Comparison of ENCODE assay signal across 10 cellular contexts in genomic region chr3:29279830-29280229, GRCh38. TPM values are rescaled to one million over a fixed set of nuclear protein-coding genes. Genes with fewer than 3 reads are reported as not detected.
DNase-seq lines count a peak whose midpoint lies in the region; ATAC-seq and TF ChIP-seq lines count a peak whose summit lies in the region.
"Had no signal": no experiment of that assay in that cellular context is flagged by ENCODE, and none has a peak within 500 bp of the region (broad histone marks: within the 10 kb centered on the region; RNA-seq: fewer than 3 reads in every experiment).

No MANE protein-coding gene starts in this region.

- H3K4me1 Mint-ChIP-seq in immature natural killer cell = peaks cover 14 to 19% of the 10 kb centered on the region in 2 donors

- no peak overlapping the region for H3K27ac Mint-ChIP-seq in immature natural killer cell

- peak overlapping the region; percentile 14 for H2AFZ ChIP-seq in hepatocyte

- H4K20me1 ChIP-seq in hepatocyte (ENCODE audit: insufficient read depth, poor library complexity, severe bottlenecking) = no peaks in the 10 kb centered on the region

- H3K36me3 ChIP-seq in ascending aorta (no peaks in the 10 kb centered on the region), hepatocyte (replicated peaks; ENCODE audit: insufficient read depth, low read depth) (no peaks in the 10 kb centered on the region), skeletal muscle satellite cell (ENCODE audit: insufficient read depth, low read length) (no peaks in the 10 kb centered on the region)

- TF ChIP-seq CTCF in ascending aorta (IDR thresholded peaks at IDR 0.05) = no peak
- TF ChIP-seq CTCF in hepatocyte (IDR thresholded peaks at IDR 0.05; ENCODE audit: poor library complexity) = no peak
- TF ChIP-seq CTCF in GM13977 (IDR thresholded peaks at IDR 0.05; ENCODE audit: extremely low read depth, insufficient read depth, missing control alignments) = no peak

- peaks cover 0 to 10% of the 10 kb centered on the region in 2 donors for H3K4me1 ChIP-seq in ascending aorta
- H3K4me1 ChIP-seq in hepatocyte (ENCODE audit: insufficient read depth) = peaks cover 5% of the 10 kb centered on the region
- peaks cover 12% of the 10 kb centered on the region for H3K4me1 ChIP-seq in skeletal muscle satellite cell (ENCODE audit: control insufficient read depth, insufficient read depth, low read length)

- ATAC-seq in HG02642 (IDR thresholded peaks at IDR 0.05; ENCODE audit: poor library complexity, unreplicated experiment) = no peak

- H3K9me2 ChIP-seq in hepatocyte (replicated peaks; ENCODE audit: insufficient read depth) = no peaks in the 10 kb centered on the region

- H3K4me2 ChIP-seq in hepatocyte (peak overlapping the region; percentile 76), skeletal muscle satellite cell (ENCODE audit: low read length) (peak overlapping the region; percentile 83)

- DNase-seq in Daoy (ENCODE audit: low read depth) (peak; percentile 16), ascending aorta (ENCODE audit: low spot score in 2 of 2) (no peak), hepatocyte (ENCODE audit: low spot score) (no peak), GM13977 (ENCODE audit: low spot score) (no peak), immature natural killer cell (no peak)
- no peak for DNase-seq in activated CD4-positive, CD25-positive, alpha-beta regulatory T cell treated with anti-CD3 and anti-CD28 coated beads, Interleukin-2, amount 50 U/mL, for 72 hours
- DNase-seq: activated CD8-positive, alpha-beta memory T cell treated with anti-CD3 and anti-CD28 coated beads, Interleukin-2, amount 50 U/mL, for 48 hours; NCI-H1105 had no signal

- H3K36me3 Mint-ChIP-seq in immature natural killer cell = no peaks in the 10 kb centered on the region

- H3K9me3 ChIP-seq in ascending aorta = no peaks in the 10 kb centered on the region
- H3K9me3 ChIP-seq in hepatocyte (ENCODE audit: low read depth) = no peaks in the 10 kb centered on the region
- H3K9me3 ChIP-seq in skeletal muscle satellite cell (replicated peaks; ENCODE audit: low read length) = no peaks in the 10 kb centered on the region

- H3K27me3 Mint-ChIP-seq in immature natural killer cell (ENCODE audit: low read depth in 3 of 3) = peaks cover 2 to 10% (median 4%) of the 10 kb centered on the region in 3 donors

- H3K79me2 ChIP-seq in hepatocyte = peaks cover 34% of the 10 kb centered on the region

- in situ Hi-C loops in GM13977 (cut with MboI; ENCODE audit: low pct_unique_long_range_greater_than_20kb, low sequenced_read_pairs, unreplicated experiment) = no loop called here

- H3K4me3 ChIP-seq in ascending aorta (peak overlapping the region; percentile 55 to 65), hepatocyte (peak overlapping the region; percentile 57), skeletal muscle satellite cell (ENCODE audit: low read length) (peak overlapping the region; percentile 86)

- H3K9ac ChIP-seq in skeletal muscle satellite cell (ENCODE audit: low read depth, low read length) = peak overlapping the region; percentile 88

- H3K9me3 Mint-ChIP-seq in immature natural killer cell = peaks cover 0 to 5% (median 0%) of the 10 kb centered on the region in 6 donors

- no peak overlapping the region for H3K4me3 Mint-ChIP-seq in immature natural killer cell

- WGBS in hepatocyte (ENCODE audit: low lambda C conversion rate, missing lambda C conversion rate) = 77% methylated on average over 8 of the region's 8 CpGs

- H3K27ac ChIP-seq in ascending aorta = peak overlapping the region; percentile 90 to 91
- H3K27ac ChIP-seq in hepatocyte = peak overlapping the region; percentile 93

- intact Hi-C loops in ascending aorta (cut with DNase I) = loop anchor here (2.0 to 10.0 kb wide), 9 partner anchors 55 to 645 kb away; no protein-coding TSS in a partner anchor

- H3K27me3 ChIP-seq in ascending aorta (no peaks in the 10 kb centered on the region), hepatocyte (no peaks in the 10 kb centered on the region), skeletal muscle satellite cell (ENCODE audit: control insufficient read depth, insufficient read depth, low read length) (no peaks in the 10 kb centered on the region)

RNA-seq across cellular contexts. Expression of gene RBMS3, which starts 1.0 kb away (rescaled TPM):
- 11.0 and 23.2 TPM in 2 replicates for total RNA-seq in Daoy (2014; rRNA removed; shearing (Covaris generic))
- total RNA-seq in ascending aorta = 65.8 TPM
- total RNA-seq in hepatocyte = 31.4 and 37.1 TPM in 2 replicates
- polyA plus RNA-seq in hepatocyte = 32.6 and 34.9 TPM in 2 replicates
- total RNA-seq in skeletal muscle satellite cell (2012; rRNA removed) = 24.5 and 25.6 TPM in 2 replicates
- not detected for polyA plus RNA-seq in immature natural killer cell
